8 cellular contexts compared by ENCODE assay signal in genomic region chr6:52517502-52518278, GRCh38. TPM values are rescaled to one million over a fixed set of nuclear protein-coding genes. Genes with fewer than 3 reads are reported as not detected.
DNase-seq lines count a peak whose midpoint lies in the region; ATAC-seq and TF ChIP-seq lines count a peak whose summit lies in the region.

No MANE protein-coding gene starts in this region.

- ATAC-seq in activated CD4-positive, alpha-beta T cell treated with anti-CD3 and anti-CD28 coated beads for 36 hours: peak; percentile 98
- ATAC-seq in HG02798 (IDR thresholded peaks at IDR 0.05; ENCODE audit: poor library complexity, unreplicated experiment): peak; percentile 93

- H3K27me3 Mint-ChIP-seq in activated CD4-positive, alpha-beta T cell treated with anti-CD3 and anti-CD28 coated beads for 36 hours: no peaks in the 10 kb centered on the region
- H3K27me3 Mint-ChIP-seq in brain: no peaks in the 10 kb centered on the region

- H3K9me3 Mint-ChIP-seq in activated CD4-positive, alpha-beta T cell treated with anti-CD3 and anti-CD28 coated beads for 36 hours (ENCODE audit: low read depth): no peaks in the 10 kb centered on the region
- no peaks in the 10 kb centered on the region for H3K9me3 Mint-ChIP-seq in brain

- no peak overlapping the region for H3K4me3 Mint-ChIP-seq in activated CD4-positive, alpha-beta T cell treated with anti-CD3 and anti-CD28 coated beads for 36 hours
- peak overlapping the region in 4 of 5 experiments; percentile 11 to 30 (median 18) for H3K4me3 Mint-ChIP-seq in brain

- POLR2A ChIA-PET in activated CD4-positive, alpha-beta T cell treated with anti-CD3 and anti-CD28 coated beads for 36 hours (lab: Charles Lee): no interaction called here

- CTCF ChIA-PET in activated CD4-positive, alpha-beta T cell treated with anti-CD3 and anti-CD28 coated beads for 36 hours (lab: Charles Lee): interaction anchor here (0.7 kb wide), 1 partner anchor 135 kb away, joined by 3 read pairs; no protein-coding TSS in a partner anchor

- peaks cover 5% of the 10 kb centered on the region for H3K36me3 Mint-ChIP-seq in activated CD4-positive, alpha-beta T cell treated with anti-CD3 and anti-CD28 coated beads for 36 hours (ENCODE audit: low read depth)
- H3K36me3 Mint-ChIP-seq in brain: peaks cover 28% of the 10 kb centered on the region

- no peak for TF ChIP-seq CTCF in brain (conservative IDR thresholded peaks at IDR 0.05)

- intact Hi-C loops in activated CD4-positive, alpha-beta T cell treated with anti-CD3 and anti-CD28 coated beads for 36 hours (cut with DNase I, micrococcal nuclease): no loop called here

- peak overlapping the region; percentile 35 for H3K27ac Mint-ChIP-seq in activated CD4-positive, alpha-beta T cell treated with anti-CD3 and anti-CD28 coated beads for 36 hours
- H3K27ac Mint-ChIP-seq in brain: peak overlapping the region; percentile 20 to 99 (median 92)

- DNase-seq in activated CD4-positive, alpha-beta T cell treated with anti-CD3 and anti-CD28 coated beads for 36 hours: peak; percentile 79
- DNase-seq in activated CD4-positive, alpha-beta T cell treated with anti-CD3 and anti-CD28 coated beads for 1 hour: no peak
- DNase-seq in NCI-H774 (lab: John Stamatoyannopoulos, UW) (peak; percentile 21), iPS-NIHi7 (ENCODE audit: extremely low spot score) (peak; percentile 92), DMS153 (lab: John Stamatoyannopoulos, UW) (no peak)
- peak; percentile 9 for DNase-seq in stimulated activated CD4-positive, alpha-beta T cell treated with anti-CD3 and anti-CD28 coated beads, Interleukin-12 subunit alpha, Interleukin-12 subunit beta, amount 100 ng/mL, for 4 hours

- peaks cover 13% of the 10 kb centered on the region for H3K4me1 Mint-ChIP-seq in activated CD4-positive, alpha-beta T cell treated with anti-CD3 and anti-CD28 coated beads for 36 hours
- peaks cover 45% of the 10 kb centered on the region for H3K4me1 Mint-ChIP-seq in brain

RNA-seq across cellular contexts. Expression of gene TRAM2, which starts 59.2 kb away (rescaled TPM):
- total RNA-seq in activated CD4-positive, alpha-beta T cell treated with anti-CD3 and anti-CD28 coated beads for 36 hours: 1 to 10 TPM; 3.5 to 3.6 TPM
- polyA plus RNA-seq in brain (ENCODE audit: insufficient read depth, low read depth, low replicate concordance): 3.7 TPM

Comparison
In these comparisons a context has a peak if more than half of its experiments do, and no peak if none do; other contexts are left out.
1. DNase-seq: peak in activated CD4-positive, alpha-beta T cell treated with anti-CD3 and anti-CD28 coated beads for 36 hours (single experiment), NCI-H774 (single experiment), iPS-NIHi7 (single experiment) and stimulated activated CD4-positive, alpha-beta T cell treated with anti-CD3 and anti-CD28 coated beads, Interleukin-12 subunit alpha, Interleukin-12 subunit beta, amount 100 ng/mL, for 4 hours (single experiment); none in activated CD4-positive, alpha-beta T cell treated with anti-CD3 and anti-CD28 coated beads for 1 hour (single experiment) and DMS153 (single experiment).